ENCODE assay signal across 10 cellular contexts in the genomic region with DNA sequence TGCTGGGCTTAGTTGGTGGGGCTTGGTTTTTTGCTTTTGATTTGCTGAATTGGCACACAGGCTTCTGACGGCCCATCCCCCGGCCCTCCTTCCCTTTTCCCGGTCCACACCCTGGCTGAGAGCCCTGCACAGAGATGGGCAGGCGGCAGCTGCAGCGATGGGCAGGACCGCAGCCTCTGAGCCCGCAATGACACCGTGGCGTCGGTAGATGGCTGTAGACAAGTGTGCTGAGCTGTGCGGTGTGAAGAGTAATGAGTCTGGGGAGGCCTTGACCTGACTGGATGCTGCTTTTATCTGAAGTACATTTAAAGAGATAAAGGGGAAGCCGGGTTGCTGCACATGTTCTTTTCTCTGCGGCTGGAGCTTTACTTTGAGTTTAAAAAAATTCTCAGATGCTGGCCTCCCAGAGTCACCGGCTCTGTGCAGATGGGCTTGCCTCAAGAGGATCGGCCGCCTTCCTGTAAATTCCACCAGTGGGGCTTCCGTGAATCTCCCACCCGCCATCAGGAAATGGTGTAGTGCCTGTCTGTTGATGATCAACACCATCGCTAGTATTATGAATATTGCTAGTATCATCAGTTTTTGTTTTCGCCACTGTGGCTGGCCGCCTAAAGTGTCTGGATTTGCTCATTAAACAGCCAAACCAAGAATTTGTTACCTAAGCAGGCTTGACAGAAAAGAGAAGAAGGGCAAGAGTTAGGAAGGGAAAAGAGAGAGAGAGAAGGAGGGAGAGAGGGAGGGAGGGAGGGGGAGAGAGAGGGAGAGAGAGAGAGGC.
DNase-seq lines count a peak whose midpoint lies in the region; ATAC-seq lines count a peak whose summit lies in the region.
"Had no signal": no experiment of that assay in that cellular context is flagged by ENCODE, and none has a peak within 500 bp of the region (broad histone marks: within the 10 kb centered on the region; RNA-seq: fewer than 3 reads in every experiment).

No MANE protein-coding gene starts in this region.

- H3K4me1 Mint-ChIP-seq in naive thymus-derived CD4-positive, alpha-beta T cell: no peaks in the 10 kb centered on the region

- H3K4me1 ChIP-seq in naive thymus-derived CD4-positive, alpha-beta T cell (ENCODE audit: control insufficient read depth in 2 of 2, insufficient read depth in 2 of 2, low read length in 2 of 2): no peaks in the 10 kb centered on the region

- H3K36me3 Mint-ChIP-seq in naive thymus-derived CD4-positive, alpha-beta T cell: no peaks in the 10 kb centered on the region
- H3K36me3 Mint-ChIP-seq: CD8-positive, alpha-beta T cell had no signal

- H3K4me3 Mint-ChIP-seq in naive thymus-derived CD4-positive, alpha-beta T cell: no peak overlapping the region
- H3K4me3 Mint-ChIP-seq: CD8-positive, alpha-beta T cell had no signal

- H3K9me3 Mint-ChIP-seq in naive thymus-derived CD4-positive, alpha-beta T cell: peaks cover 1 to 13% (median 6%) of the 10 kb centered on the region in 11 donors
- H3K9me3 Mint-ChIP-seq: CD8-positive, alpha-beta T cell had no signal

- no peaks in the 10 kb centered on the region for H3K36me3 ChIP-seq in naive thymus-derived CD4-positive, alpha-beta T cell (ENCODE audit: control insufficient read depth in 2 of 3, insufficient read depth in 3 of 3, low read length in 3 of 3)

- intact Hi-C loops in naive thymus-derived CD4-positive, alpha-beta T cell (cut with micrococcal nuclease): no loop called here

- H3K27ac ChIP-seq in naive thymus-derived CD4-positive, alpha-beta T cell (ENCODE audit: low read depth, low read length): no peak overlapping the region

- no peaks in the 10 kb centered on the region for H3K27me3 ChIP-seq in naive thymus-derived CD4-positive, alpha-beta T cell (ENCODE audit: control insufficient read depth in 2 of 2, insufficient read depth in 2 of 2, low read length in 2 of 2)

- H3K27ac Mint-ChIP-seq in naive thymus-derived CD4-positive, alpha-beta T cell: no peak overlapping the region
- H3K27ac Mint-ChIP-seq: CD8-positive, alpha-beta T cell had no signal

- CTCF ChIA-PET in naive thymus-derived CD4-positive, alpha-beta T cell (lab: Charles Lee): no interaction called here

- no peak for ATAC-seq in GM18511 (IDR thresholded peaks at IDR 0.05; ENCODE audit: unreplicated experiment)
- ATAC-seq in naive thymus-derived CD4-positive, alpha-beta T cell: no peak
- ATAC-seq: CD8-positive, alpha-beta T cell had no signal

- DNase-seq in stimulated activated CD4-positive, alpha-beta T cell treated with anti-CD3 and anti-CD28 coated beads, Interleukin-15, amount 100 ng/mL, for 24 hours: peak; percentile 1
- DNase-seq in stimulated activated CD4-positive, alpha-beta T cell treated with anti-CD3 and anti-CD28 coated beads, Interleukin-4, amount 100 ng/mL, for 24 hours: no peak
- DNase-seq in SK-N-DZ (ENCODE audit: low spot score) (peak; percentile 85), kidney glomerular epithelial cell (lab: John Stamatoyannopoulos, UW) (peak; percentile 23)
- no peak for DNase-seq in activated CD8-positive, alpha-beta memory T cell treated with anti-CD3 and anti-CD28 coated beads, Interleukin-2, amount 50 U/mL, for 48 hours
- DNase-seq in NK-92 treated with Interleukin-12 subunit alpha and Interleukin-12 subunit beta, amount 100 ng/mL, for 24 hours (lab: John Stamatoyannopoulos, UW): no peak
- no peak for DNase-seq in naive thymus-derived CD4-positive, alpha-beta T cell
- DNase-seq: activated CD4-positive, alpha-beta T cell treated with anti-CD3 and anti-CD28 coated beads, Interleukin-2, amount 50 U/mL, for 1 hour; CD8-positive, alpha-beta T cell had no signal

- H3K27me3 Mint-ChIP-seq in naive thymus-derived CD4-positive, alpha-beta T cell: peaks cover 0 to 10% (median 4%) of the 10 kb centered on the region in 5 donors

- no peak overlapping the region for H3K4me3 ChIP-seq in naive thymus-derived CD4-positive, alpha-beta T cell (ENCODE audit: low read length)

- H3K9me3 ChIP-seq in naive thymus-derived CD4-positive, alpha-beta T cell (ENCODE audit: control insufficient read depth in 2 of 3, low read length in 3 of 3): no peaks in the 10 kb centered on the region

- POLR2A ChIA-PET in naive thymus-derived CD4-positive, alpha-beta T cell (lab: Charles Lee): no interaction called here

Comparison
In these comparisons a context has a peak if more than half of its experiments do, and no peak if none do; other contexts are left out.
1. DNase-seq: peak in stimulated activated CD4-positive, alpha-beta T cell treated with anti-CD3 and anti-CD28 coated beads, Interleukin-15, amount 100 ng/mL, for 24 hours (single experiment), SK-N-DZ (single experiment) and kidney glomerular epithelial cell (single experiment); none in stimulated activated CD4-positive, alpha-beta T cell treated with anti-CD3 and anti-CD28 coated beads, Interleukin-4, amount 100 ng/mL, for 24 hours (single experiment), activated CD8-positive, alpha-beta memory T cell treated with anti-CD3 and anti-CD28 coated beads, Interleukin-2, amount 50 U/mL, for 48 hours (single experiment), NK-92 treated with Interleukin-12 subunit alpha and Interleukin-12 subunit beta, amount 100 ng/mL, for 24 hours (single experiment) and naive thymus-derived CD4-positive, alpha-beta T cell (0 of 9).